Comparison of ENCODE assay signal across 32 cellular contexts in genomic region chr3:132973441-132973840, GRCh38.
"Had no signal": no experiment of that assay in that cellular context is flagged by ENCODE, and none has a peak within 500 bp of the region (broad histone marks: within the 10 kb centered on the region; RNA-seq: fewer than 3 reads in every experiment).

No MANE protein-coding gene starts in this region.

- DNase-seq: naive thymus-derived CD4-positive, alpha-beta T cell; natural killer cell; occipital lobe; ovary; posterior cingulate gyrus; psoas muscle; right cardiac atrium; right lobe of liver; sigmoid colon; spleen; stimulated activated CD4-positive, alpha-beta T cell treated with anti-CD3 and anti-CD28 coated beads, Interleukin-12 subunit alpha, Interleukin-12 subunit beta, amount 100 ng/mL, for 4 hours; stimulated activated CD4-positive, alpha-beta T cell treated with anti-CD3 and anti-CD28 coated beads, Interleukin-1b, Interleukin-23, amount 100 ng/mL, for 48 hours; stimulated activated CD4-positive, alpha-beta T cell treated with anti-CD3 and anti-CD28 coated beads, Interleukin-4, amount 100 ng/mL, for 1 hour; stimulated activated CD4-positive, alpha-beta T cell treated with anti-CD3 and anti-CD28 coated beads, Interleukin-4, amount 100 ng/mL, for 4 hours; stimulated activated CD8-positive, alpha-beta memory T cell treated with anti-CD3 and anti-CD28 coated beads, Interleukin-4, amount 100 ng/mL, for 48 hours; stimulated activated naive CD4-positive, alpha-beta T cell; stimulated activated naive CD8-positive, alpha-beta T cell treated with anti-CD3 and anti-CD28 coated beads, Interleukin-15, amount 100 ng/mL, for 72 hours; stimulated activated naive CD8-positive, alpha-beta T cell treated with anti-CD3 and anti-CD28 coated beads, Interleukin-15, Interleukin-2, amounts not matched to agents 100 U/mL and 50 U/mL, for 24 hours; substantia nigra; testis; tibial artery; transverse colon; uterus had no signal

- H3K4me2 ChIP-seq: neural progenitor cell, smooth muscle cell had no signal

- H3K79me2 ChIP-seq: parathyroid adenoma had no signal

- H3K4me3 ChIP-seq: neural progenitor cell, ovary, psoas muscle, right lobe of liver, sigmoid colon, skin epidermis, smooth muscle cell, spleen, suprapubic skin, testis, tibial artery, transverse colon, upper lobe of left lung, uterus had no signal

- H3K27me3 Mint-ChIP-seq: progenitor cell of endocrine pancreas; stimulated activated memory B cell treated with anti-CD40 and anti-IgM and Interleukin-4, amounts not matched to agents 10 μg/mL and 1 μg/mL and 100 μg/mL, for 72 hours; stimulated activated naive CD8-positive, alpha-beta T cell treated with anti-CD3 and anti-CD28 coated beads, Interleukin-15, amount 100 ng/mL, for 72 hours had no signal

- H3K4me3 Mint-ChIP-seq: naive thymus-derived CD4-positive, alpha-beta T cell; natural killer cell; nephron; neural progenitor cell; stimulated activated memory B cell treated with anti-CD40 and anti-IgM and Interleukin-4, amounts not matched to agents 10 μg/mL and 1 μg/mL and 100 μg/mL, for 72 hours; stimulated activated naive CD8-positive, alpha-beta T cell treated with anti-CD3 and anti-CD28 coated beads, Interleukin-15, amount 100 ng/mL, for 72 hours had no signal

- H3K9me3 Mint-ChIP-seq: nephron, neural progenitor cell had no signal

- H3K27ac ChIP-seq: neural progenitor cell, ovary, parathyroid adenoma, psoas muscle, right lobe of liver, sigmoid colon, skin epidermis, spleen, suprapubic skin, testis, tibial artery, transverse colon, upper lobe of left lung, uterus had no signal

- H3K27me3 ChIP-seq: neural progenitor cell, ovary, right lobe of liver, sigmoid colon, spleen, suprapubic skin, testis, tibial artery, transverse colon, upper lobe of left lung, uterus had no signal

- H2AFZ ChIP-seq: neural progenitor cell, parathyroid adenoma had no signal

- H3K4me1 ChIP-seq: neural progenitor cell, psoas muscle, right lobe of liver, sigmoid colon, spleen, suprapubic skin, testis, tibial artery, transverse colon, upper lobe of left lung, uterus had no signal

- H3K36me3 Mint-ChIP-seq: neural progenitor cell; stimulated activated memory B cell treated with anti-CD40 and anti-IgM and Interleukin-4, amounts not matched to agents 10 μg/mL and 1 μg/mL and 100 μg/mL, for 72 hours had no signal

- H3K9ac ChIP-seq: neural progenitor cell, parathyroid adenoma had no signal

- H3K9me3 ChIP-seq: ovary, psoas muscle, right lobe of liver, sigmoid colon, spleen, suprapubic skin, testis, tibial artery, transverse colon, upper lobe of left lung, uterus had no signal

- H3K4me1 Mint-ChIP-seq: naive thymus-derived CD4-positive, alpha-beta T cell; natural killer cell; nephron; neural progenitor cell; stimulated activated naive CD8-positive, alpha-beta T cell treated with anti-CD3 and anti-CD28 coated beads, Interleukin-15, amount 100 ng/mL, for 72 hours had no signal

- H3K36me3 ChIP-seq: neural progenitor cell, ovary, right lobe of liver, sigmoid colon, spleen, suprapubic skin, tibial artery, transverse colon, upper lobe of left lung, uterus had no signal

- H3K27ac Mint-ChIP-seq: naive thymus-derived CD4-positive, alpha-beta T cell; natural killer cell; nephron; neural progenitor cell; progenitor cell of endocrine pancreas; stimulated activated memory B cell treated with anti-CD40 and anti-IgM and Interleukin-4, amounts not matched to agents 10 μg/mL and 1 μg/mL and 100 μg/mL, for 72 hours; stimulated activated naive CD8-positive, alpha-beta T cell treated with anti-CD3 and anti-CD28 coated beads, Interleukin-15, amount 100 ng/mL, for 72 hours had no signal
